In genomic region chr13:90801621-90802020, GRCh38 we compare ENCODE assay signal across 27 cellular contexts.
DNase-seq lines count a peak whose midpoint lies in the region; ATAC-seq, FAIRE-seq and TF ChIP-seq lines count a peak whose summit lies in the region.
"Had no signal": no experiment of that assay in that cellular context is flagged by ENCODE, and none has a peak within 500 bp of the region (broad histone marks: within the 10 kb centered on the region; RNA-seq: fewer than 3 reads in every experiment).

No MANE protein-coding gene starts in this region.

- TF ChIP-seq CTCF in D721Med (IDR thresholded peaks at IDR 0.05; ENCODE audit: insufficient read depth, missing control alignments) (no peak), PC-9 (conservative IDR thresholded peaks at IDR 0.05) (no peak), neural progenitor cell (IDR thresholded peaks at IDR 0.05) (no peak)

- H3K9me3 ChIP-seq in PC-9 (ENCODE audit: insufficient read depth, low read depth) (no peaks in the 10 kb centered on the region), neural progenitor cell (ENCODE audit: low read depth) (no peaks in the 10 kb centered on the region)
- H3K9me3 ChIP-seq: A549; BE2C; BLaER1 treated with 17β-estradiol and CSF1 and Interleukin-3, amounts not matched to agents 10 nM and 100 nM had no signal

- H3K27ac ChIP-seq in PC-9 (no peak overlapping the region), neural progenitor cell (no peak overlapping the region)
- H3K27ac ChIP-seq: A549; BLaER1 treated with 17β-estradiol and CSF1 and Interleukin-3, amounts not matched to agents 10 nM and 100 nM; GM23248 had no signal

- H3F3A ChIP-seq in PC-9 (ENCODE audit: insufficient read depth, low read depth) (no peaks in the 10 kb centered on the region), neural progenitor cell (ENCODE audit: low read depth) (no peaks in the 10 kb centered on the region)

- no peak overlapping the region for H3K9ac ChIP-seq in neural progenitor cell
- H3K9ac ChIP-seq: BLaER1 treated with 17β-estradiol and CSF1 and Interleukin-3, amounts not matched to agents 10 nM and 100 nM; GM23248 had no signal

- peaks cover 2% of the 10 kb centered on the region for H3K27me3 Mint-ChIP-seq in neural progenitor cell (ENCODE audit: insufficient read depth, low read depth)
- H3K27me3 Mint-ChIP-seq: CD4-positive, alpha-beta T cell; CD8-positive, alpha-beta memory T cell had no signal

- POLR2A ChIA-PET in HEK293T (lab: Yijun Ruan, JAX) (no interaction called here), PC-9 (lab: Charles Lee; ENCODE audit: unreplicated experiment) (no interaction called here)

- H3K4me1 Mint-ChIP-seq in neural progenitor cell: peaks cover 6% of the 10 kb centered on the region
- H3K4me1 Mint-ChIP-seq: CD8-positive, alpha-beta memory T cell had no signal

- CTCF ChIA-PET in HEK293T (lab: Yijun Ruan, JAX): no interaction called here
- CTCF ChIA-PET in PC-9 (lab: Charles Lee): no interaction called here

- no peak for ATAC-seq in GM18909 (IDR thresholded peaks at IDR 0.05; ENCODE audit: poor library complexity, unreplicated experiment)
- no peak for ATAC-seq in HG02763 (IDR thresholded peaks at IDR 0.05; ENCODE audit: unreplicated experiment)
- ATAC-seq in sciatic nerve: no peak
- ATAC-seq: A549, HCT116 had no signal

- no peaks in the 10 kb centered on the region for H4K20me1 ChIP-seq in PC-9 (ENCODE audit: insufficient read depth)
- H4K20me1 ChIP-seq in neural progenitor cell (ENCODE audit: low read depth): no peaks in the 10 kb centered on the region
- H4K20me1 ChIP-seq: BLaER1 treated with 17β-estradiol and CSF1 and Interleukin-3, amounts not matched to agents 10 nM and 100 nM had no signal

- H3K9me2 ChIP-seq in PC-9 (ENCODE audit: insufficient read depth): no peaks in the 10 kb centered on the region

- H3K4me2 ChIP-seq in PC-9 (no peak overlapping the region), neural progenitor cell (peak overlapping the region; percentile 2)
- H3K4me2 ChIP-seq: A549 had no signal

- no peak overlapping the region for H3K27ac Mint-ChIP-seq in neural progenitor cell
- H3K27ac Mint-ChIP-seq: CD14-positive monocyte; CD4-positive, alpha-beta T cell; CD8-positive, alpha-beta memory T cell; HFFc6 had no signal

- no peak overlapping the region for H3K4me3 Mint-ChIP-seq in neural progenitor cell
- H3K4me3 Mint-ChIP-seq: CD14-positive monocyte; CD4-positive, alpha-beta T cell; CD8-positive, alpha-beta memory T cell; HFFc6 had no signal

- no peak overlapping the region for H3K4me3 ChIP-seq in PC-9
- H3K4me3 ChIP-seq in neural progenitor cell: no peak overlapping the region
- H3K4me3 ChIP-seq: A549; BLaER1 treated with 17β-estradiol and CSF1 and Interleukin-3, amounts not matched to agents 10 nM and 100 nM; GM23248 had no signal

- no peaks in the 10 kb centered on the region for H3K36me3 Mint-ChIP-seq in neural progenitor cell
- H3K36me3 Mint-ChIP-seq: CD14-positive monocyte; CD8-positive, alpha-beta memory T cell had no signal

- H2AFZ ChIP-seq in PC-9 (peak overlapping the region; percentile 63; the same call in 1 of the 2 replicates), neural progenitor cell (replicated peaks) (no peak overlapping the region)
- H2AFZ ChIP-seq: GM23248 had no signal

- no peaks in the 10 kb centered on the region; the same call in 1 of the 2 replicates for H3K4me1 ChIP-seq in PC-9 (replicated peaks; ENCODE audit: insufficient read depth)
- peaks cover 12% of the 10 kb centered on the region for H3K4me1 ChIP-seq in neural progenitor cell
- H3K4me1 ChIP-seq: A549 had no signal

- no peaks in the 10 kb centered on the region for H3K9me3 Mint-ChIP-seq in neural progenitor cell
- H3K9me3 Mint-ChIP-seq: CD4-positive, alpha-beta T cell; HFFc6 had no signal

- no peaks in the 10 kb centered on the region for H3K79me2 ChIP-seq in PC-9 (ENCODE audit: low read depth)
- no peaks in the 10 kb centered on the region for H3K79me2 ChIP-seq in neural progenitor cell (ENCODE audit: low read depth)

- no TSS peak for BruUV-seq in PC-9 (replicated peaks; lab: Mats Ljungman, UMichigan)

- H3K27me3 ChIP-seq in PC-9 (ENCODE audit: insufficient read depth, low read depth) (no peaks in the 10 kb centered on the region), neural progenitor cell (no peaks in the 10 kb centered on the region)
- H3K27me3 ChIP-seq: BE2C; BLaER1 treated with 17β-estradiol and CSF1 and Interleukin-3, amounts not matched to agents 10 nM and 100 nM had no signal

- DNase-seq in D721Med (ENCODE audit: insufficient read length, low spot score): no peak
- no peak for DNase-seq in HEK293T (ENCODE audit: extremely low spot score)
- DNase-seq in PC-9: no peak
- peak; percentile 5 for DNase-seq in neural progenitor cell (ENCODE audit: low spot score)
- DNase-seq in germinal center (ENCODE audit: low spot score): no peak
- no peak for DNase-seq in sciatic nerve (ENCODE audit: low spot score)
- DNase-seq: 8988T; ACHN; AML-193; BE2C; CD4-positive, alpha-beta T cell; CD8-positive, alpha-beta memory T cell; DMS53; DMS79 treated with DMSO at 0.1 percent for 48 hours; GF-D8; GM23248; H7; HFFc6 had no signal

- intact Hi-C loops in PC-9 (cut with micrococcal nuclease; ENCODE audit: unreplicated experiment) (no loop called here), sciatic nerve (cut with DNase I) (no loop called here)

- no peaks in the 10 kb centered on the region for H3K36me3 ChIP-seq in PC-9 (ENCODE audit: low read depth)
- H3K36me3 ChIP-seq in neural progenitor cell: no peaks in the 10 kb centered on the region
- H3K36me3 ChIP-seq: BE2C; BLaER1 treated with 17β-estradiol and CSF1 and Interleukin-3, amounts not matched to agents 10 nM and 100 nM had no signal

- FAIRE-seq in D721Med (lab: Jason Lieb, UNC): peak; percentile 56
- FAIRE-seq: A549, GM12891, GM18507, H1 had no signal

TF ChIP-seq in HEK293T, 16 proteins besides CTCF, POLR2A, EP300 and RAD21:
- TF ChIP-seq L3MBTL2 (conservative IDR thresholded peaks at IDR 0.05) (peak; percentile 78), FOXK2 (IDR thresholded peaks at IDR 0.05) (no peak), BHLHE40 (IDR thresholded peaks at IDR 0.05; ENCODE audit: borderline replicate concordance) (no peak)
